Comparison of ENCODE assay signal across 8 cellular contexts in the genomic region with DNA sequence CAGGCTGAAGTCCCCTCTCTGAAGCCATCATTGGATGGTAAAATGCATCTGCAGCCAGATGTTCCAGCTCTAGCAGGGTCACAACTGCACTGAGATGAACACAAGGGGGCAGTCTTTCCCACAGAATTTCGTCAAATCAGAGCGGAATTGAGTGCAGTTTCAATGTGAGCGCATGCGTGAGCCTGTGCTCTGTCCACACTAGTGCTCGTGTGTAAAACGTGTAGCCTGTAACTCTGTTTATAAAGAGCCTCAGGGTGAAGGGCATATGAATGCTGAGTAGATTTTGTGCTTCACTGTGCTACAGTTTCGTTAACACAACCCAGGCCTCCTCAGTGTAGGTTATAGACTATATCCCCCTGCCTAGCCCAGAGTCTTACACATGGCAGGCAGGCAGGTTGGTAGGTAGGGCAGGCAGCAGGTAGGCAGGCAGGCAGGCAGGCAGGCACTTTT.
DNase-seq lines count a peak whose midpoint lies in the region; ATAC-seq and TF ChIP-seq lines count a peak whose summit lies in the region.

No MANE protein-coding gene starts in this region.

- intact Hi-C loops in lower lobe of right lung (cut with DNase I), result no loop called here

- peak; percentile 88 for TF ChIP-seq CTCF in BE2C (IDR thresholded peaks at IDR 0.05; ENCODE audit: low read depth, low read length)
- peak; percentile 86 for TF ChIP-seq CTCF in lower lobe of right lung (IDR thresholded peaks at IDR 0.05)

- H3K4me1 ChIP-seq in BE2C (no peaks in the 10 kb centered on the region), lower lobe of right lung (no peaks in the 10 kb centered on the region)

- H3K4me3 ChIP-seq in BE2C (ENCODE audit: low read depth, low read length), result peak overlapping the region; percentile 33
- H3K4me3 ChIP-seq in lower lobe of right lung, result no peak overlapping the region

- ATAC-seq in GM18870 (IDR thresholded peaks at IDR 0.05; ENCODE audit: unreplicated experiment), result peak; percentile 93
- peak; percentile 96 for ATAC-seq in HG03103 (IDR thresholded peaks at IDR 0.05; ENCODE audit: low read depth, unreplicated experiment)
- ATAC-seq in lower lobe of right lung, result peak; percentile 98

- H3K27ac ChIP-seq in lower lobe of right lung, result no peak overlapping the region

- H3K27me3 ChIP-seq in BE2C (no peaks in the 10 kb centered on the region), lower lobe of right lung (ENCODE audit: low read depth) (no peaks in the 10 kb centered on the region)

- no peaks in the 10 kb centered on the region for H3K36me3 ChIP-seq in BE2C
- H3K36me3 ChIP-seq in lower lobe of right lung, result no peaks in the 10 kb centered on the region

- H3K9me3 ChIP-seq in BE2C (no peaks in the 10 kb centered on the region), lower lobe of right lung (no peaks in the 10 kb centered on the region)

- DNase-seq in BE2C, result peak; percentile 83
- DNase-seq in NCI-H446 (lab: John Stamatoyannopoulos, UW), result peak; percentile 29 to 84
- peak; percentile 68 to 79 for DNase-seq in activated CD4-positive, alpha-beta T cell treated with anti-CD3 and anti-CD28 coated beads for 4 hours
- DNase-seq in dedifferentiated amniotic fluid mesenchymal stem cell (ENCODE audit: extremely low spot score), result peak; percentile 85
- peak; percentile 68 for DNase-seq in lower lobe of right lung
- peak; percentile 46 for DNase-seq in stimulated activated CD8-positive, alpha-beta memory T cell treated with anti-CD3 and anti-CD28 coated beads, Interleukin-15, amount 100 ng/mL, for 1 hour (ENCODE audit: low read depth)
